ENCODE assay signal across 8 cellular contexts in genomic region chr1:211258310-211258755, GRCh38. TPM values are rescaled to one million over a fixed set of nuclear protein-coding genes. Genes with fewer than 3 reads are reported as not detected.
DNase-seq lines count a peak whose midpoint lies in the region; ATAC-seq, FAIRE-seq and TF ChIP-seq lines count a peak whose summit lies in the region.

No MANE protein-coding gene starts in this region.

- H3K9me3 ChIP-seq in astrocyte (ENCODE audit: insufficient read depth, low read depth, low read length): no peaks in the 10 kb centered on the region

- H3K9me3 Mint-ChIP-seq in astrocyte (ENCODE audit: unreplicated experiment): no peaks in the 10 kb centered on the region

- no peaks in the 10 kb centered on the region for H3K36me3 ChIP-seq in astrocyte (ENCODE audit: insufficient read depth, low read length)

- H3K4me3 ChIP-seq in GM12864 (ENCODE audit: low read depth, low read length): peak overlapping the region; percentile 71
- H3K4me3 ChIP-seq in astrocyte (ENCODE audit: insufficient read depth, low read depth, low read length): peak overlapping the region; percentile 83

- peak overlapping the region; percentile 94 for H3K9ac ChIP-seq in astrocyte (ENCODE audit: low read length)

- DNase-seq in GM12864 (ENCODE audit: low read depth) (peak; percentile 40), NCI-H1930 (lab: John Stamatoyannopoulos, UW) (peak; percentile 47 to 48), T-helper 9 cell (peak; percentile 43), astrocyte (ENCODE audit: low read depth) (peak; percentile 70), hepatic stellate cell (ENCODE audit: low spot score) (peak; percentile 62), renal cortical epithelial cell (ENCODE audit: low read depth) (peak; percentile 76), middle frontal gyrus (ENCODE audit: extremely low spot score, low spot score) (no peak)

- peak overlapping the region; percentile 92 for H2AFZ ChIP-seq in astrocyte (ENCODE audit: low read depth, low read length)

- FAIRE-seq in astrocyte (lab: Jason Lieb, UNC): no peak

- H3K27ac ChIP-seq in astrocyte (ENCODE audit: low read depth, low read length): peak overlapping the region; percentile 91

- peaks cover 26% of the 10 kb centered on the region for H3K79me2 ChIP-seq in astrocyte (ENCODE audit: insufficient read depth, low read length)

- peaks cover 13% of the 10 kb centered on the region for H3K4me1 Mint-ChIP-seq in astrocyte (ENCODE audit: low read depth, unreplicated experiment)

- peak; percentile 35 for ATAC-seq in HG02870 (IDR thresholded peaks at IDR 0.05; ENCODE audit: unreplicated experiment)

- peaks cover 11% of the 10 kb centered on the region for H3K4me1 ChIP-seq in astrocyte (ENCODE audit: insufficient read depth, low read length)

- H3K4me3 Mint-ChIP-seq in astrocyte (ENCODE audit: unreplicated experiment): peak overlapping the region; percentile 95

- H3K27ac Mint-ChIP-seq in astrocyte (ENCODE audit: unreplicated experiment): peak overlapping the region; percentile 98

- H4K20me1 ChIP-seq in astrocyte (ENCODE audit: insufficient read depth, low read length): no peaks in the 10 kb centered on the region

- peak overlapping the region; percentile 98 for H3K4me2 ChIP-seq in astrocyte (ENCODE audit: low read length)

- H3K27me3 ChIP-seq in astrocyte (ENCODE audit: insufficient read depth, low read length): no peaks in the 10 kb centered on the region

- H3K27me3 Mint-ChIP-seq in astrocyte (ENCODE audit: low read depth, unreplicated experiment): no peaks in the 10 kb centered on the region

- H3K36me3 Mint-ChIP-seq in astrocyte (ENCODE audit: low read depth, unreplicated experiment): peaks cover 4% of the 10 kb centered on the region

- peak; percentile 29 for TF ChIP-seq CTCF in GM12864 (IDR thresholded peaks at IDR 0.05; ENCODE audit: low read depth, low read length, missing control alignments)
- TF ChIP-seq CTCF in astrocyte (IDR thresholded peaks at IDR 0.05; ENCODE audit: insufficient read depth, low read depth, low read length): no peak

RNA-seq across cellular contexts. Expression of gene RCOR3, which starts 0.8 kb away (rescaled TPM):
- total RNA-seq in astrocyte (63.4 and 68.2 TPM in 2 replicates), renal cortical epithelial cell (8.0 and 37.3 TPM in 2 replicates)
